In the genomic region with DNA sequence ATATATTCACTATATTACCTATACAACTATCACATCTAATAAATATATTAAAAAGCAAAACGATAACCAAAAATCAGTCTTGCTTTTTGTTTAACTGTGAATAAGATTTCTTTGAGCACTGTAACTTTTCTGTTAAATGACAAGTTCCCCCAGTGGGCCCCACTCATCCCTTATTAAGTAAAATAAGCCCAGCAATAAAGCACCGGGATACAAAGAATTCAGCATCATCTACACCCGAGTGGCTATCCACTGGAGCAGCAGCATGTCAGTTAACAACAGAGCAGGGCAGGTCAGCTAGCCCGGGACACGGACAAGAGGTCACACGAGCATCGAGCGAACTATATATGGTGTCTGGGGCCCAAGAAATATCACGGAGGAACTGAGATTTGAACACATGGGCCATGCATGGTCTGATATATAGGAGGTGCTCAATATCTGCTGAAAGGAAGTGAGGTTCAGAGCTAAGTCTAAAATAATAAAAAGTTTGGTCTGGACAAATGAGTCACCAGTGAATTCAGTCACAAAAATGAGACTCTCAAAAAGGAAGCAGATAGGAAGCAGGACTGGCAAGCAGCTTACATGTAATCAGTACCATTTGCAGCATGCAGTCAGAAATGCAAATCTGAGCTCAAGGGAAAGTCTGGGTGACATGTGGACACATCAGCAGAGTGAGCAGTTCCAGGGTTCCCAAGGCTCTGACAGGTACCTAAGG, we compare ENCODE assay signal across 8 cellular contexts. TPM values are rescaled to one million over a fixed set of nuclear protein-coding genes. Genes with fewer than 3 reads are reported as not detected.
DNase-seq lines count a peak whose midpoint lies in the region; ATAC-seq, FAIRE-seq and TF ChIP-seq lines count a peak whose summit lies in the region.

No MANE protein-coding gene starts in this region.

- no peak overlapping the region for H3K4me3 Mint-ChIP-seq in CD8-positive, alpha-beta T cell

- FAIRE-seq in bronchial epithelial cell (lab: Jason Lieb, UNC), result no peak

- H3K36me3 Mint-ChIP-seq in CD8-positive, alpha-beta T cell, result peaks cover 39% of the 10 kb centered on the region

- peaks cover 11% of the 10 kb centered on the region for H3K36me3 ChIP-seq in bronchial epithelial cell (ENCODE audit: control insufficient read depth, insufficient read depth, low read length)
- H3K36me3 ChIP-seq in CD8-positive, alpha-beta T cell (ENCODE audit: insufficient read depth, low read length), result peaks cover 14% of the 10 kb centered on the region

- H3K4me1 Mint-ChIP-seq in CD8-positive, alpha-beta T cell (ENCODE audit: low read depth), result peaks cover 56% of the 10 kb centered on the region

- no peak overlapping the region for H3K4me3 ChIP-seq in bronchial epithelial cell (ENCODE audit: low read depth, low read length)
- H3K4me3 ChIP-seq in CD8-positive, alpha-beta T cell (ENCODE audit: low read depth, low read length), result no peak overlapping the region

- H3K9me3 ChIP-seq in CD8-positive, alpha-beta T cell (ENCODE audit: low read length), result no peaks in the 10 kb centered on the region

- POLR2A ChIA-PET in CD8-positive, alpha-beta T cell (lab: Charles Lee), result no interaction called here

- no peaks in the 10 kb centered on the region for H3K27me3 ChIP-seq in bronchial epithelial cell (ENCODE audit: control insufficient read depth, insufficient read depth, low read length)
- H3K27me3 ChIP-seq in CD8-positive, alpha-beta T cell (ENCODE audit: insufficient read depth, low read length), result no peaks in the 10 kb centered on the region

- no peaks in the 10 kb centered on the region for H3K9me3 Mint-ChIP-seq in CD8-positive, alpha-beta T cell

- ATAC-seq in GM19468 (IDR thresholded peaks at IDR 0.05; ENCODE audit: extremely low read depth, unreplicated experiment), result peak; percentile 54
- ATAC-seq in HG03469 (IDR thresholded peaks at IDR 0.05; ENCODE audit: unreplicated experiment), result peak; percentile 62
- no peak for ATAC-seq in CD8-positive, alpha-beta T cell

- H3K27me3 Mint-ChIP-seq in CD8-positive, alpha-beta T cell (ENCODE audit: low read depth), result no peaks in the 10 kb centered on the region

- H3K4me1 ChIP-seq in CD8-positive, alpha-beta T cell (ENCODE audit: insufficient read depth, low read length), result peaks cover 9% of the 10 kb centered on the region

- CTCF ChIA-PET in CD8-positive, alpha-beta T cell (lab: Charles Lee), result interaction anchor here (1.5 kb wide), 1 partner anchor 24 kb away, joined by 3 read pairs; no protein-coding TSS in a partner anchor

- DNase-seq in GM04504 (ENCODE audit: low read depth) (peak; percentile 43), bronchial epithelial cell (ENCODE audit: low read depth) (peak; percentile 56), NCI-H1930 (lab: John Stamatoyannopoulos, UW) (no peak), NCI-H128 (lab: John Stamatoyannopoulos, UW; ENCODE audit: unreplicated experiment) (no peak)
- no peak for DNase-seq in stimulated activated CD4-positive, alpha-beta T cell treated with anti-CD3 and anti-CD28 coated beads, Interleukin-2, amount 100 ng/mL, for 24 hours
- no peak for DNase-seq in CD8-positive, alpha-beta T cell

- H3K27ac ChIP-seq in CD8-positive, alpha-beta T cell (ENCODE audit: low read depth, low read length), result no peak overlapping the region

- TF ChIP-seq CTCF in bronchial epithelial cell (IDR thresholded peaks at IDR 0.05; ENCODE audit: insufficient read depth, low read length, severe bottlenecking), result no peak
- TF ChIP-seq CTCF in CD8-positive, alpha-beta T cell (IDR thresholded peaks at IDR 0.05), result no peak

- H3K27ac Mint-ChIP-seq in CD8-positive, alpha-beta T cell, result no peak overlapping the region

- intact Hi-C loops in CD8-positive, alpha-beta T cell (cut with DNase I, micrococcal nuclease), result loop anchor here (5.0 to 10.0 kb wide), 2 partner anchors 1087 to 1090 kb away; partner anchors contain the start of gene SGMS1 (in 2 of the 2)

RNA-seq across cellular contexts. Expression of gene ERCC6, which starts 4.1 kb away (rescaled TPM):
- total RNA-seq in bronchial epithelial cell, result 19.2 and 21.9 TPM in 2 replicates
- total RNA-seq in CD8-positive, alpha-beta T cell, result 10 to 100 TPM; 37.2 to 38.7 TPM

Comparison
In these comparisons a context has a peak if more than half of its experiments do, and no peak if none do; other contexts are left out.
1. DNase-seq: peak in GM04504 (single experiment) and bronchial epithelial cell (single experiment); none in NCI-H1930 (0 of 2), stimulated activated CD4-positive, alpha-beta T cell treated with anti-CD3 and anti-CD28 coated beads, Interleukin-2, amount 100 ng/mL, for 24 hours (0 of 2), CD8-positive, alpha-beta T cell (0 of 7) and NCI-H128 (single experiment).